Comparison of ENCODE assay signal across 12 cellular contexts in the genomic region with DNA sequence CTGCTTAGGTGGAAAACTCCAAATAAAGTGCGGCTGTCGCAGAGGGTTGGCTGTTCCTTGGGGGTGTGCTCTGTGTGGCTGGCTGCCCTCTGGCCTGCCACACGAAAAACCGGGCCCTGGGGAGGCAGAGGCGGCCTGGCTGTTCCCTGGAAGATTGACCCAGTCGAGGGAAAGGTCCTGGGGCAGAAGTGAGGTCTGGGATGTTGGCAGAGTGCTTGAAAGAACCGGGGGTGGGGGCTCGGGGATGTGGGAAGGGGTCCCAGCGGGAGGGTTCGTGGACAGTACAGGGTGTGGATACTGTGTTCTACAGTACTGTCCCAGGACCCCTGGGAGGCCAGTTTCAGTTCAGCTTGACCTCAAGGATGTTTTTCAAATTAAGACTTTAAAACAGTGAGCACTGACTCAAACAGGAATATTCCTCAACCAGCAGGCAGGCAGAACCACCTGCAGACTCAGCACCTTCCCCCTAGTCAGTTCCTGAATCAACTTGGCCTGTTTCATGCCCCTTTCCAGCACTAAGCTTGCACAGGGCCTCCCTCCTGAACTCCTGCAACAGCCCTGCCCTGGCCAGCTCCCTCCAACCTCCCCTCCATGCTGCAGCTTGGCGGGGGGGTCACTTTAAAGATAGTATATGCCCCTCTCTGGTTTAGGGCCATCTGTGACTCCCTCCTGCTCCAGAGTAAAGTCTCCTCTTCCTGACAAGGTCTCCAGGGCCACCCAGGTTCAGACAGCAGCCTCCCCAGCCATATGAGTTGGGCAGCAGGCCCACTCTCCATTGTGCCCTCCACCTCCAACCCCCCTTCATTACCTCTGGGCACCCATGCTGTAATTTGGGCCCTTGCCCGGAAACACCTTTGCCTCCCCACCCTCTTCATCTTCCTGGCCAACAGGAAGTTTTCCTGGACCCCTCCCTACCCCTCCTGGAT. TPM values are rescaled to one million over a fixed set of nuclear protein-coding genes. Genes with fewer than 3 reads are reported as not detected.
DNase-seq lines count a peak whose midpoint lies in the region; ATAC-seq and TF ChIP-seq lines count a peak whose summit lies in the region.
"Had no signal": no experiment of that assay in that cellular context is flagged by ENCODE, and none has a peak within 500 bp of the region (broad histone marks: within the 10 kb centered on the region; RNA-seq: fewer than 3 reads in every experiment).

No MANE protein-coding gene starts in this region.

- peak overlapping the region in 2 of 11 experiments; percentile 1 to 6; a peak in 2 of 22 replicates for H3K27ac ChIP-seq in BLaER1 treated with 17β-estradiol and CSF1 and Interleukin-3, amounts not matched to agents 10 nM and 100 nM
- H3K27ac ChIP-seq in esophagus (ENCODE audit: low read depth in 2 of 2, low read length in 1 of 2): peak overlapping the region; percentile 40 to 78
- peak overlapping the region; percentile 43 for H3K27ac ChIP-seq in parathyroid adenoma

- BruUV-seq in Calu3 (replicated peaks; lab: Mats Ljungman, UMichigan): no TSS peak

- peaks cover 10 to 16% (median 10%) of the 10 kb centered on the region in 11 experiments; a peak in 18 of 22 replicates for H4K20me1 ChIP-seq in BLaER1 treated with 17β-estradiol and CSF1 and Interleukin-3, amounts not matched to agents 10 nM and 100 nM

- CTCF ChIA-PET in Calu3 (lab: Charles Lee): interaction anchor here (0.9 to 1.1 kb wide), 3 partner anchors 9 to 232 kb away, joined by 3 to 4 read pairs (median 3); no protein-coding TSS in a partner anchor

- TF ChIP-seq CTCF in parathyroid adenoma (IDR thresholded peaks at IDR 0.05): no peak
- TF ChIP-seq CTCF in Calu3 (IDR thresholded peaks at IDR 0.05; ENCODE audit: unreplicated experiment): no peak

- H3K4me1 Mint-ChIP-seq in Calu3 (ENCODE audit: low read depth, unreplicated experiment): peaks cover 8% of the 10 kb centered on the region

- H3K4me2 ChIP-seq in BLaER1 treated with 17β-estradiol and CSF1 and Interleukin-3, amounts not matched to agents 10 nM and 100 nM: peak overlapping the region; percentile 35 to 77 (median 60)
- H3K4me2 ChIP-seq in parathyroid adenoma (ENCODE audit: low read length): peak overlapping the region; percentile 9

- H3K27me3 Mint-ChIP-seq in Calu3 (ENCODE audit: unreplicated experiment): peaks cover 26% of the 10 kb centered on the region
- H3K27me3 Mint-ChIP-seq: B cell, memory B cell had no signal

- no peaks in the 10 kb centered on the region for H3K27me3 ChIP-seq in BLaER1 treated with 17β-estradiol and CSF1 and Interleukin-3, amounts not matched to agents 10 nM and 100 nM
- H3K27me3 ChIP-seq in esophagus (ENCODE audit: control insufficient read depth in 1 of 2, insufficient read depth in 2 of 2, low read length in 2 of 2): no peaks in the 10 kb centered on the region
- no peaks in the 10 kb centered on the region for H3K27me3 ChIP-seq in parathyroid adenoma (ENCODE audit: control insufficient read depth, insufficient read depth, low read length)

- no peak overlapping the region for H3K4me3 ChIP-seq in BLaER1 treated with 17β-estradiol and CSF1 and Interleukin-3, amounts not matched to agents 10 nM and 100 nM
- H3K4me3 ChIP-seq in esophagus (ENCODE audit: low read depth in 1 of 2, low read length in 2 of 2) (no peak overlapping the region), parathyroid adenoma (ENCODE audit: low read depth, low read length) (no peak overlapping the region)

- no peaks in the 10 kb centered on the region for H3K9me3 Mint-ChIP-seq in Calu3 (ENCODE audit: low read depth, unreplicated experiment)
- H3K9me3 Mint-ChIP-seq: activated naive CD4-positive, alpha-beta T cell treated with anti-CD3 and anti-CD28 coated beads, Interleukin-2, amount 10 ng/mL, durations not matched to agents 7 days and 5 days; memory B cell had no signal

- H3K36me3 Mint-ChIP-seq in Calu3 (ENCODE audit: insufficient read depth, unreplicated experiment): peaks cover 22% of the 10 kb centered on the region
- H3K36me3 Mint-ChIP-seq: memory B cell had no signal

- peaks cover 0 to 6% (median 2%) of the 10 kb centered on the region in 11 experiments; a peak in 14 of 22 replicates for H3K36me3 ChIP-seq in BLaER1 treated with 17β-estradiol and CSF1 and Interleukin-3, amounts not matched to agents 10 nM and 100 nM
- H3K36me3 ChIP-seq in esophagus (ENCODE audit: control insufficient read depth in 2 of 2, insufficient read depth in 2 of 2, low read length in 1 of 2): peaks cover 0 to under 1% of the 10 kb centered on the region in 2 donors
- no peaks in the 10 kb centered on the region for H3K36me3 ChIP-seq in parathyroid adenoma (ENCODE audit: control insufficient read depth, insufficient read depth, low read length)

- peak overlapping the region; percentile 82 for H2AFZ ChIP-seq in parathyroid adenoma

- no peaks in the 10 kb centered on the region for H3K9me3 ChIP-seq in BLaER1 treated with 17β-estradiol and CSF1 and Interleukin-3, amounts not matched to agents 10 nM and 100 nM (replicated peaks in 1 of 11)
- H3K9me3 ChIP-seq in esophagus (ENCODE audit: control insufficient read depth in 2 of 2, insufficient read depth in 1 of 2, low read depth in 1 of 2, low read length in 1 of 2) (no peaks in the 10 kb centered on the region), parathyroid adenoma (ENCODE audit: control insufficient read depth, low read length) (no peaks in the 10 kb centered on the region)

- no peak for ATAC-seq in esophagus mucosa
- ATAC-seq in sciatic nerve: no peak

- no peak overlapping the region for H3K27ac Mint-ChIP-seq in Calu3 (ENCODE audit: unreplicated experiment)
- H3K27ac Mint-ChIP-seq: activated naive CD4-positive, alpha-beta T cell treated with anti-CD3 and anti-CD28 coated beads, Interleukin-2, amount 10 ng/mL, durations not matched to agents 7 days and 5 days; B cell; memory B cell had no signal

- 49 to 61% methylated on average over 12 of the region's 12 CpGs for WGBS in esophagus, 2 donors

- H3K9ac ChIP-seq in BLaER1 treated with 17β-estradiol and CSF1 and Interleukin-3, amounts not matched to agents 10 nM and 100 nM: peak overlapping the region in 7 of 11 experiments; percentile 2 to 47 (median 35); a peak in 8 of 22 replicates
- no peak overlapping the region for H3K9ac ChIP-seq in parathyroid adenoma

- intact Hi-C loops in Calu3 (cut with micrococcal nuclease; ENCODE audit: unreplicated experiment): loop anchor here (10.0 kb wide), 1 partner anchor 75 kb away; no protein-coding TSS in a partner anchor
- intact Hi-C loops in sciatic nerve (cut with DNase I): loop anchor here (10.0 kb wide), 1 partner anchor 115 kb away; no protein-coding TSS in a partner anchor

- H3K4me1 ChIP-seq in BLaER1 treated with 17β-estradiol and CSF1 and Interleukin-3, amounts not matched to agents 10 nM and 100 nM: peaks cover 30 to 50% (median 41%) of the 10 kb centered on the region in 10 experiments
- peaks cover 2 to 27% of the 10 kb centered on the region in 2 donors for H3K4me1 ChIP-seq in esophagus (ENCODE audit: control insufficient read depth in 2 of 2, insufficient read depth in 2 of 2, low read length in 1 of 2)
- peaks cover 28% of the 10 kb centered on the region for H3K4me1 ChIP-seq in parathyroid adenoma

- DNase-seq in M059J (ENCODE audit: low read depth) (peak; percentile 40), hypothalamus (lab: John Stamatoyannopoulos, UW) (no peak), Calu3 (no peak), sciatic nerve (ENCODE audit: low spot score) (no peak)
- DNase-seq: activated naive CD4-positive, alpha-beta T cell treated with anti-CD3 and anti-CD28 coated beads, Interleukin-2, amount 10 ng/mL, durations not matched to agents 7 days and 5 days; EL had no signal

- no peak overlapping the region for H3K4me3 Mint-ChIP-seq in Calu3 (ENCODE audit: low read depth, unreplicated experiment)
- H3K4me3 Mint-ChIP-seq: activated naive CD4-positive, alpha-beta T cell treated with anti-CD3 and anti-CD28 coated beads, Interleukin-2, amount 10 ng/mL, durations not matched to agents 7 days and 5 days; B cell; memory B cell had no signal

- no peaks in the 10 kb centered on the region for H3K79me2 ChIP-seq in parathyroid adenoma

RNA-seq across cellular contexts. Expression of a gene that starts 3.2 kb away (rescaled TPM):
- 160 TPM in 2 replicates for total RNA-seq in M059J (2014; rRNA removed; shearing (Covaris generic))
- polyA plus RNA-seq in esophagus: 100 to 1,000 TPM; 260 to 273 TPM
- total RNA-seq in esophagus mucosa (193 TPM), Calu3 (2022) (104 and 123 TPM in 2 replicates), sciatic nerve (89.6 TPM)

RNA-seq across cellular contexts. Expression of a gene that starts 29.3 kb away (rescaled TPM):
- total RNA-seq in M059J (2014; rRNA removed; shearing (Covaris generic)): 60.7 and 150 TPM in 2 replicates
- 1 to 10 TPM; 3.1 to 7.7 TPM for polyA plus RNA-seq in esophagus
- total RNA-seq in esophagus mucosa: 2.0 TPM
- total RNA-seq in Calu3 (2022): 0.42 and 0.98 TPM in 2 replicates
- total RNA-seq in sciatic nerve: 11.7 TPM
- total RNA-seq: B cell had no signal

RNA-seq across cellular contexts. Expression of a gene that starts 51.0 kb away (rescaled TPM):
- not detected in 2 replicates for total RNA-seq in M059J (2014; rRNA removed; shearing (Covaris generic))
- polyA plus RNA-seq in esophagus: 1 to 10 TPM; 1.4 to 5.5 TPM
- 1.8 TPM for total RNA-seq in esophagus mucosa
- 6.8 and 10.6 TPM in 2 replicates for total RNA-seq in Calu3 (2022)
- total RNA-seq in sciatic nerve: 1.8 TPM
